Comparison of ENCODE assay signal across 13 cellular contexts in genomic region chr13:112783135-112783945, GRCh38.
A peak's percentile ranks its signal among the peaks of the same experiment; 100 is the strongest.
DNase-seq lines count a peak whose midpoint lies in the region; ATAC-seq, FAIRE-seq and TF ChIP-seq lines count a peak whose summit lies in the region.
"Had no signal": no experiment of that assay in that cellular context is flagged by ENCODE, and none has a peak within 500 bp of the region (broad histone marks: within the 10 kb centered on the region; RNA-seq: fewer than 3 reads in every experiment).

No MANE protein-coding gene starts in this region.

- H3K79me2 ChIP-seq in astrocyte (ENCODE audit: insufficient read depth, low read length) = no peaks in the 10 kb centered on the region

- 83 to 87% (median 84%) methylated on average over 27 of the region's 27 CpGs for WGBS in psoas muscle, 3 donors

- H3K27ac ChIP-seq in astrocyte (ENCODE audit: low read depth, low read length) (no peak overlapping the region), right atrium auricular region (peak overlapping the region; percentile 57 to 73), psoas muscle (no peak overlapping the region)

- intact Hi-C loops in psoas muscle (cut with DNase I) = no loop called here

- no peak overlapping the region for H3K9ac ChIP-seq in astrocyte (ENCODE audit: low read length)

- ATAC-seq in psoas muscle (peak; percentile 34 to 52 (median 41)), HG03045 (IDR thresholded peaks at IDR 0.05; ENCODE audit: unreplicated experiment) (no peak), GM18511 (IDR thresholded peaks at IDR 0.05; ENCODE audit: unreplicated experiment) (no peak)
- ATAC-seq in activated CD4-positive, CD25-positive, alpha-beta regulatory T cell treated with anti-CD3 and anti-CD28 coated beads, Interleukin-2, amount 50 U/mL, for 24 hours = no peak
- ATAC-seq: CD8-positive, alpha-beta T cell had no signal

- no peak overlapping the region for H2AFZ ChIP-seq in astrocyte (ENCODE audit: low read depth, low read length)

- no peak overlapping the region for H3K4me2 ChIP-seq in astrocyte (ENCODE audit: low read length)

- peaks cover 8% of the 10 kb centered on the region for H3K36me3 Mint-ChIP-seq in astrocyte (ENCODE audit: low read depth, unreplicated experiment)

- H3K27ac Mint-ChIP-seq in astrocyte (ENCODE audit: unreplicated experiment) = peak overlapping the region; percentile 34
- H3K27ac Mint-ChIP-seq: CD8-positive, alpha-beta T cell had no signal

- no peaks in the 10 kb centered on the region for H4K20me1 ChIP-seq in astrocyte (ENCODE audit: insufficient read depth, low read length)

- H3K9me3 ChIP-seq in astrocyte (ENCODE audit: insufficient read depth, low read depth, low read length) (no peaks in the 10 kb centered on the region), right atrium auricular region (no peaks in the 10 kb centered on the region), psoas muscle (no peaks in the 10 kb centered on the region)

- FAIRE-seq in astrocyte (lab: Jason Lieb, UNC) = no peak
- FAIRE-seq: small intestine had no signal

- H3K27me3 ChIP-seq in astrocyte (ENCODE audit: insufficient read depth, low read length) = no peaks in the 10 kb centered on the region
- H3K27me3 ChIP-seq in right atrium auricular region = no peaks in the 10 kb centered on the region
- H3K27me3 ChIP-seq in psoas muscle (ENCODE audit: insufficient read depth in 3 of 3, low read length in 2 of 3) = no peaks in the 10 kb centered on the region

- H3K4me3 Mint-ChIP-seq in astrocyte (ENCODE audit: unreplicated experiment) = no peak overlapping the region
- H3K4me3 Mint-ChIP-seq: CD8-positive, alpha-beta T cell had no signal

- H3K36me3 ChIP-seq in astrocyte (ENCODE audit: insufficient read depth, low read length) = no peaks in the 10 kb centered on the region
- H3K36me3 ChIP-seq in right atrium auricular region = no peaks in the 10 kb centered on the region
- peaks cover 0 to 5% of the 10 kb centered on the region in 2 donors for H3K36me3 ChIP-seq in psoas muscle (ENCODE audit: insufficient read depth in 1 of 2, low read depth in 1 of 2)

- DNase-seq in AG20443 (ENCODE audit: low spot score) (peak; percentile 74), astrocyte (ENCODE audit: low read depth) (peak; percentile 64), right atrium auricular region (ENCODE audit: low spot score) (peak; percentile 57), psoas muscle (no peak), LoVo (ENCODE audit: low spot score) (no peak)
- DNase-seq: activated CD4-positive, CD25-positive, alpha-beta regulatory T cell; activated naive CD4-positive, alpha-beta T cell treated with Interleukin-2 at 50 U/mL for 16 hours; NCI-H187; small intestine had no signal

- H3K4me3 ChIP-seq in astrocyte (ENCODE audit: insufficient read depth, low read depth, low read length) = no peak overlapping the region
- no peak overlapping the region for H3K4me3 ChIP-seq in right atrium auricular region
- H3K4me3 ChIP-seq in psoas muscle = no peak overlapping the region

- peaks cover 29% of the 10 kb centered on the region for H3K4me1 Mint-ChIP-seq in astrocyte (ENCODE audit: low read depth, unreplicated experiment)

- TF ChIP-seq CTCF in astrocyte (IDR thresholded peaks at IDR 0.05; ENCODE audit: insufficient read depth, low read depth, low read length) (no peak), right atrium auricular region (IDR thresholded peaks at IDR 0.05) (no peak), psoas muscle (IDR thresholded peaks at IDR 0.05) (no peak)

- H3K4me1 ChIP-seq in astrocyte (ENCODE audit: insufficient read depth, low read length) (peaks cover 8% of the 10 kb centered on the region), right atrium auricular region (peaks cover 0 to 24% of the 10 kb centered on the region in 2 donors), psoas muscle (peaks cover 13% of the 10 kb centered on the region)

- peaks cover 2% of the 10 kb centered on the region for H3K9me3 Mint-ChIP-seq in astrocyte (ENCODE audit: unreplicated experiment)

- H3K27me3 Mint-ChIP-seq in astrocyte (ENCODE audit: low read depth, unreplicated experiment) = no peaks in the 10 kb centered on the region

Comparison
In these comparisons a context has a peak if more than half of its experiments do, and no peak if none do; other contexts are left out.
1. DNase-seq: peak in AG20443 (single experiment), astrocyte (single experiment) and right atrium auricular region (single experiment); none in psoas muscle (0 of 2) and LoVo (single experiment).
2. H3K27ac ChIP-seq: peak in right atrium auricular region (2 of 2); none in astrocyte (single experiment) and psoas muscle (single experiment).
3. ATAC-seq: peak in psoas muscle (4 of 4); none in activated CD4-positive, CD25-positive, alpha-beta regulatory T cell treated with anti-CD3 and anti-CD28 coated beads, Interleukin-2, amount 50 U/mL, for 24 hours (0 of 2), HG03045 (single experiment) and GM18511 (single experiment).